In genomic region chr10:3834410-3834809, GRCh38 we compare ENCODE assay signal across 14 cellular contexts. TPM values are rescaled to one million over a fixed set of nuclear protein-coding genes. Genes with fewer than 3 reads are reported as not detected.
DNase-seq lines count a peak whose midpoint lies in the region; ATAC-seq and TF ChIP-seq lines count a peak whose summit lies in the region.
"Had no signal": no experiment of that assay in that cellular context is flagged by ENCODE, and none has a peak within 500 bp of the region (broad histone marks: within the 10 kb centered on the region; RNA-seq: fewer than 3 reads in every experiment).

No MANE protein-coding gene starts in this region.

- intact Hi-C loops in dendritic cell treated with granulocyte-macrophage colony-stimulating factor and Interleukin-4, amounts not matched to agents 40 ng/mL and 50 ng/mL, for 4 days (cut with micrococcal nuclease): no loop called here
- intact Hi-C loops in upper lobe of right lung (cut with DNase I): no loop called here
- intact Hi-C loops in activated CD4-positive, alpha-beta memory T cell treated with anti-CD3 and anti-CD28 coated beads for 36 hours (cut with micrococcal nuclease): no loop called here

- no peaks in the 10 kb centered on the region for H3K36me3 Mint-ChIP-seq in dendritic cell treated with granulocyte-macrophage colony-stimulating factor and Interleukin-4, amounts not matched to agents 40 ng/mL and 50 ng/mL, for 4 days (ENCODE audit: low read depth)
- no peaks in the 10 kb centered on the region for H3K36me3 Mint-ChIP-seq in activated CD4-positive, alpha-beta memory T cell treated with anti-CD3 and anti-CD28 coated beads for 36 hours

- peak overlapping the region; percentile 67 for H3K27ac Mint-ChIP-seq in dendritic cell treated with granulocyte-macrophage colony-stimulating factor and Interleukin-4, amounts not matched to agents 40 ng/mL and 50 ng/mL, for 4 days
- no peak overlapping the region for H3K27ac Mint-ChIP-seq in activated CD4-positive, alpha-beta memory T cell treated with anti-CD3 and anti-CD28 coated beads for 36 hours
- H3K27ac Mint-ChIP-seq: CD4-positive, alpha-beta T cell; GM23338 had no signal

- H3K9me3 Mint-ChIP-seq in dendritic cell treated with granulocyte-macrophage colony-stimulating factor and Interleukin-4, amounts not matched to agents 40 ng/mL and 50 ng/mL, for 4 days: no peaks in the 10 kb centered on the region
- H3K9me3 Mint-ChIP-seq in activated CD4-positive, alpha-beta memory T cell treated with anti-CD3 and anti-CD28 coated beads for 36 hours: no peaks in the 10 kb centered on the region
- H3K9me3 Mint-ChIP-seq: CD4-positive, alpha-beta T cell; GM23338 had no signal

- H3K4me1 Mint-ChIP-seq in dendritic cell treated with granulocyte-macrophage colony-stimulating factor and Interleukin-4, amounts not matched to agents 40 ng/mL and 50 ng/mL, for 4 days (ENCODE audit: low read depth): peaks cover 48% of the 10 kb centered on the region
- H3K4me1 Mint-ChIP-seq in activated CD4-positive, alpha-beta memory T cell treated with anti-CD3 and anti-CD28 coated beads for 36 hours (ENCODE audit: low read depth): peaks cover 77% of the 10 kb centered on the region

- POLR2A ChIA-PET in activated CD4-positive, alpha-beta memory T cell treated with anti-CD3 and anti-CD28 coated beads for 36 hours (lab: Charles Lee): interaction anchor here (1.3 to 2.3 kb wide), 2 partner anchors 14 to 50 kb away, joined by 3 to 6 read pairs; partner anchors contain the start of gene KLF6

- CTCF ChIA-PET in activated CD4-positive, alpha-beta memory T cell treated with anti-CD3 and anti-CD28 coated beads for 36 hours (lab: Charles Lee): no interaction called here

- TF ChIP-seq CTCF in upper lobe of right lung (IDR thresholded peaks at IDR 0.05): no peak

- no peak overlapping the region for H3K27ac ChIP-seq in upper lobe of right lung
- H3K27ac ChIP-seq: BLaER1 had no signal

- no peak overlapping the region for H3K4me3 ChIP-seq in upper lobe of right lung
- H3K4me3 ChIP-seq: BLaER1, GM23338 had no signal

- no peaks in the 10 kb centered on the region for H3K27me3 Mint-ChIP-seq in dendritic cell treated with granulocyte-macrophage colony-stimulating factor and Interleukin-4, amounts not matched to agents 40 ng/mL and 50 ng/mL, for 4 days
- no peaks in the 10 kb centered on the region for H3K27me3 Mint-ChIP-seq in activated CD4-positive, alpha-beta memory T cell treated with anti-CD3 and anti-CD28 coated beads for 36 hours
- H3K27me3 Mint-ChIP-seq: CD4-positive, alpha-beta T cell had no signal

- no peaks in the 10 kb centered on the region for H3K9me3 ChIP-seq in upper lobe of right lung
- H3K9me3 ChIP-seq: BLaER1, Caco-2 had no signal

- H3K4me3 Mint-ChIP-seq in dendritic cell treated with granulocyte-macrophage colony-stimulating factor and Interleukin-4, amounts not matched to agents 40 ng/mL and 50 ng/mL, for 4 days: no peak overlapping the region
- H3K4me3 Mint-ChIP-seq in activated CD4-positive, alpha-beta memory T cell treated with anti-CD3 and anti-CD28 coated beads for 36 hours: no peak overlapping the region
- H3K4me3 Mint-ChIP-seq: CD4-positive, alpha-beta T cell; GM23338 had no signal

- H3K27me3 ChIP-seq in upper lobe of right lung: no peaks in the 10 kb centered on the region
- H3K27me3 ChIP-seq: BLaER1 had no signal

- H3K36me3 ChIP-seq in upper lobe of right lung: no peaks in the 10 kb centered on the region
- H3K36me3 ChIP-seq: BLaER1 had no signal

- H3K4me1 ChIP-seq in upper lobe of right lung: peaks cover 26% of the 10 kb centered on the region

- ATAC-seq in upper lobe of right lung: peak; percentile 53
- ATAC-seq: GM23338, HepG2 had no signal

- peak; percentile 65 for DNase-seq in CD1c-positive myeloid dendritic cell (ENCODE audit: extremely low spot score)
- DNase-seq in NCI-H524 treated with DMSO at 0.1 percent for 48 hours (lab: John Stamatoyannopoulos, UW): peak; percentile 70
- no peak for DNase-seq in upper lobe of right lung
- DNase-seq in activated CD4-positive, alpha-beta memory T cell treated with anti-CD3 and anti-CD28 coated beads for 36 hours: no peak
- no peak for DNase-seq in NCI-H1048 (lab: John Stamatoyannopoulos, UW)
- DNase-seq in OCI-M1 (lab: John Stamatoyannopoulos, UW): no peak
- DNase-seq: 8988T; Caco-2; CD4-positive, alpha-beta T cell; HCEC 1CT had no signal

RNA-seq across cellular contexts. Expression of gene KLF6, which starts 49.4 kb away (rescaled TPM):
- total RNA-seq in upper lobe of right lung: 247 TPM
- 100 to 1,000 TPM; 144 to 151 TPM for total RNA-seq in activated CD4-positive, alpha-beta memory T cell treated with anti-CD3 and anti-CD28 coated beads for 36 hours

Comparison
In these comparisons a context has a peak if more than half of its experiments do, and no peak if none do; other contexts are left out.
1. DNase-seq: peak in CD1c-positive myeloid dendritic cell (single experiment) and NCI-H524 treated with DMSO at 0.1 percent for 48 hours (single experiment); none in upper lobe of right lung (single experiment), activated CD4-positive, alpha-beta memory T cell treated with anti-CD3 and anti-CD28 coated beads for 36 hours (single experiment), NCI-H1048 (single experiment) and OCI-M1 (single experiment).